ENCODE assay signal across 5 cellular contexts in genomic region chr7:150818971-150819370, GRCh38. TPM values are rescaled to one million over a fixed set of nuclear protein-coding genes. Genes with fewer than 3 reads are reported as not detected.
"Had no signal": no experiment of that assay in that cellular context is flagged by ENCODE, and none has a peak within 500 bp of the region (broad histone marks: within the 10 kb centered on the region; RNA-seq: fewer than 3 reads in every experiment).

No MANE protein-coding gene starts in this region.

- ATAC-seq: GM23338, K562 had no signal

- H3K27ac Mint-ChIP-seq: GM23338, H9 had no signal

- H3K4me3 ChIP-seq: GM23338, K562 had no signal

- H3K4me3 Mint-ChIP-seq: GM23338, H9 had no signal

- DNase-seq: H9, HCEC 1CT, IMR-90 had no signal

RNA-seq across cellular contexts. Expression of gene TMEM176A, which starts 18.4 kb away (rescaled TPM):
- total RNA-seq: GM23338, H9, IMR-90 had no signal

RNA-seq across cellular contexts. Expression of gene TMEM176B, which starts 18.8 kb away (rescaled TPM):
- total RNA-seq: IMR-90 had no signal

RNA-seq across cellular contexts. Expression of gene AOC1, which starts 33.3 kb away (rescaled TPM):
- total RNA-seq: GM23338, IMR-90, K562 had no signal
